In the genomic region with DNA sequence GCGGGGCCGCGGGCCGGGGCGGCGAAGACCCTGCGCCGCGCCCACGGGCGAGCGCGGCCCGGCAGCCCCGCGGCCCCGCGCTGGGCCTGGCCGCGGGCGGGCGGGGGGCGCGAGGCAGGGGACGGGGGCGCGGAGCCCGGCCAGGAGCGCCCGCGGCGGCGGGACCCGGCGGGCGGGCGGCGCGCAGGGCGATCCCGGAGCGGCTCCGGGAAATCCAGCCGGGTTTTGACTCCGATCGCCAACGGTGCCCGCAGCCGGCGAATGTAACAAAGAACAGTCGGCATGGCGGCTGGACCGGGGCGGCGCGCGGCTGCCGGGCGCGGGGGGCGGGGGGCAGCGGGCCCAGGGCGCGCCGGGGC, we compare ENCODE assay signal across 8 cellular contexts. TPM values are rescaled to one million over a fixed set of nuclear protein-coding genes. Genes with fewer than 3 reads are reported as not detected.
DNase-seq lines count a peak whose midpoint lies in the region; ATAC-seq lines count a peak whose summit lies in the region.

No MANE protein-coding gene starts in this region.

- ATAC-seq in HG02885 (IDR thresholded peaks at IDR 0.05; ENCODE audit: poor library complexity, unreplicated experiment) (peak; percentile 69), left colon (peak; percentile 72)
- peak; percentile 52 for ATAC-seq in central memory CD8-positive, alpha-beta T cell (replicated peaks; ENCODE audit: extremely low read depth, poor library complexity, severe bottlenecking)

- DNase-seq in SIG-M5 treated with dmso at 0.1 percent for 504 hours (lab: John Stamatoyannopoulos, UW; ENCODE audit: unreplicated experiment) = peak; percentile 81
- DNase-seq in SIG-M5 (lab: John Stamatoyannopoulos, UW) = no peak
- DNase-seq in NCI-H2107 treated with DMSO at 0.1 percent for 48 hours (lab: John Stamatoyannopoulos, UW; ENCODE audit: unreplicated experiment) = peak; percentile 36
- DNase-seq in activated CD4-positive, CD25-positive, alpha-beta regulatory T cell (lab: John Stamatoyannopoulos, UW) = peak; percentile 65 to 72 (median 68)
- peak; percentile 44 to 65 for DNase-seq in central memory CD8-positive, alpha-beta T cell (ENCODE audit: low spot score in 2 of 2)
- DNase-seq in left colon = peak; percentile 75 to 85
- peak; percentile 80 for DNase-seq in stimulated activated CD4-positive, alpha-beta T cell treated with anti-CD3 and anti-CD28 coated beads, Interleukin-1b, Interleukin-23, amount 100 ng/mL, for 48 hours

- intact Hi-C loops in left colon (cut with DNase I, micrococcal nuclease) = no loop called here

- H3K36me3 Mint-ChIP-seq in central memory CD8-positive, alpha-beta T cell (ENCODE audit: insufficient read depth) = peaks cover 5% of the 10 kb centered on the region

- no peak overlapping the region for H3K27ac Mint-ChIP-seq in central memory CD8-positive, alpha-beta T cell (ENCODE audit: low read depth)

- H3K9me3 Mint-ChIP-seq in central memory CD8-positive, alpha-beta T cell = no peaks in the 10 kb centered on the region

- H3K4me3 Mint-ChIP-seq in central memory CD8-positive, alpha-beta T cell = peak overlapping the region; percentile 86

- H3K27me3 Mint-ChIP-seq in central memory CD8-positive, alpha-beta T cell = no peaks in the 10 kb centered on the region

- peaks cover 27% of the 10 kb centered on the region for H3K4me1 Mint-ChIP-seq in central memory CD8-positive, alpha-beta T cell

RNA-seq across cellular contexts. Expression of gene PRDM15, which starts 0.3 kb away (rescaled TPM):
- total RNA-seq in left colon = 1 to 10 TPM; 5.1 to 7.8 TPM
